Comparison of ENCODE assay signal across 8 cellular contexts in the genomic region with DNA sequence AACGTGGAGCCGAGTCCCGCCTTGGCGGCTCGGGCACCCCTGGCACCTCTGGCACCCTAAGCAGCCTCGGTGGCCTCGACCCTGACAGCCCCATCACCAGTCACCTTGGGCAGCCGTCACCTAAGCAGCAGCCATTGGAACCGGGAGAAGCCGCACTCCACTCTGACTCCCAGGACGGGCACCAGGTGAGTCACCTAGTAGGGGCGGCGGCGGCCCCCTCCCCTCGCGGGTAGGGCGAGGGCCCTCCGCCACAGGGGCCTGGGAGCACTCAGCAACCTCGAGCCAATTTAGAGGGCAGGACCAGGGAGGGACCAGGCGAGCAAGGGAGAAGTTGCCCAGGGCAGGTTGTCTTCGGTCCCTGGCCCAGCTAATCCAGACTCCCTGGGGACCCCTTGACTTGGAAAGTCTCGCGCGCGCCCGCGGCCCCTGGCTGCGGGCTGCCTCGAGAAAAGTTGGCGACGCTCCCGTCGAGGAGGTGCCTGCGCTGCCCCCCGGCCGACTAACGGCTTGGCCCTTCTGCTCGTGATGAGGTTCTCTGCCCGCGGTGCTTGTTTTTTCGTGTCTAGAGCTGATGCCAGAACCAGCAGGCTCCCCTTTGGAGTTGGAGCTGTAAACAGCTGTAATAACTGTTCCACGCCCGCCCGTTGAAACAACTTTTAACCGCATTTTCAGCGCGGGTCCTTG. TPM values are rescaled to one million over a fixed set of nuclear protein-coding genes. Genes with fewer than 3 reads are reported as not detected.
DNase-seq lines count a peak whose midpoint lies in the region; ATAC-seq and TF ChIP-seq lines count a peak whose summit lies in the region.

No MANE protein-coding gene starts in this region.

- no peaks in the 10 kb centered on the region for H3K9me3 ChIP-seq in neuron (ENCODE audit: low read length)

- no peak for TF ChIP-seq CTCF in fibroblast of villous mesenchyme (IDR thresholded peaks at IDR 0.05; ENCODE audit: insufficient read depth, low read depth, low read length)

- peak overlapping the region; percentile 59 for H2AFZ ChIP-seq in neuron (ENCODE audit: low read depth, low read length)

- no peak for ATAC-seq in GM18498 (IDR thresholded peaks at IDR 0.05; ENCODE audit: unreplicated experiment)

- no peaks in the 10 kb centered on the region for H3K36me3 ChIP-seq in neuron (ENCODE audit: insufficient read depth, low read length)

- H3K4me1 ChIP-seq in neuron (ENCODE audit: insufficient read depth, low read length): no peaks in the 10 kb centered on the region

- peak overlapping the region; percentile 40 for H3K4me3 ChIP-seq in fibroblast of villous mesenchyme (ENCODE audit: low read depth, low read length)
- H3K4me3 ChIP-seq in neuron (ENCODE audit: low read length): peak overlapping the region; percentile 50

- H3K27me3 ChIP-seq in neuron (ENCODE audit: insufficient read depth, low read length): peaks cover 14% of the 10 kb centered on the region

- peak; percentile 81 for DNase-seq in DMS 273 (lab: John Stamatoyannopoulos, UW; ENCODE audit: unreplicated experiment)
- DNase-seq in DMS 273 treated with DMSO at 0.1 percent for 48 hours (lab: John Stamatoyannopoulos, UW): no peak
- DNase-seq in activated CD8-positive, alpha-beta memory T cell treated with anti-CD3 and anti-CD28 coated beads, Interleukin-2, amount 50 U/mL, for 48 hours: peak; percentile 41
- DNase-seq in fibroblast of villous mesenchyme (ENCODE audit: low read depth): no peak
- DNase-seq in OCI-M2 (lab: John Stamatoyannopoulos, UW; ENCODE audit: unreplicated experiment): no peak
- no peak for DNase-seq in RKO (ENCODE audit: low spot score)

RNA-seq across cellular contexts. Expression of gene EDA, which starts 0.7 kb away (rescaled TPM):
- total RNA-seq in fibroblast of villous mesenchyme: under 0.01 TPM in 1 of 2 replicates, not detected in the other

Comparison
In these comparisons a context has a peak if more than half of its experiments do, and no peak if none do; other contexts are left out.
1. DNase-seq: peak in DMS 273 (single experiment) and activated CD8-positive, alpha-beta memory T cell treated with anti-CD3 and anti-CD28 coated beads, Interleukin-2, amount 50 U/mL, for 48 hours (single experiment); none in DMS 273 treated with DMSO at 0.1 percent for 48 hours (single experiment), fibroblast of villous mesenchyme (single experiment), OCI-M2 (single experiment) and RKO (single experiment).